ENCODE assay signal across 8 cellular contexts in genomic region chr10:932589-932988, GRCh38. TPM values are rescaled to one million over a fixed set of nuclear protein-coding genes. Genes with fewer than 3 reads are reported as not detected.
DNase-seq lines count a peak whose midpoint lies in the region; ATAC-seq and TF ChIP-seq lines count a peak whose summit lies in the region.

No MANE protein-coding gene starts in this region.

- H3K9me2 ChIP-seq in DOHH2 (replicated peaks; ENCODE audit: control insufficient read depth, low read length): no peaks in the 10 kb centered on the region

- H4K20me1 ChIP-seq in DOHH2 (ENCODE audit: control insufficient read depth, insufficient read depth, low read depth, low read length): peaks cover 30% of the 10 kb centered on the region

- no peak for ATAC-seq in sciatic nerve
- no peak for ATAC-seq in HG03439 (IDR thresholded peaks at IDR 0.05; ENCODE audit: unreplicated experiment)

- WGBS in esophagus, 2 donors: 78 to 81% methylated on average over 28 of the region's 28 CpGs

- peaks cover 29% of the 10 kb centered on the region for H3K36me3 ChIP-seq in DOHH2 (ENCODE audit: control insufficient read depth, low read length)
- no peaks in the 10 kb centered on the region for H3K36me3 ChIP-seq in esophagus (ENCODE audit: control insufficient read depth in 2 of 2, insufficient read depth in 2 of 2, low read length in 1 of 2)

- H3K4me1 ChIP-seq in DOHH2 (ENCODE audit: control insufficient read depth, low read length): peaks cover 64% of the 10 kb centered on the region
- no peaks in the 10 kb centered on the region for H3K4me1 ChIP-seq in esophagus (ENCODE audit: control insufficient read depth in 2 of 2, insufficient read depth in 2 of 2, low read length in 1 of 2)

- H3F3A ChIP-seq in DOHH2 (ENCODE audit: control insufficient read depth, insufficient read depth): no peaks in the 10 kb centered on the region

- H3K4me2 ChIP-seq in DOHH2 (ENCODE audit: low read length): peak overlapping the region; percentile 56

- H3K27me3 ChIP-seq in DOHH2 (ENCODE audit: control insufficient read depth, low read length): no peaks in the 10 kb centered on the region
- H3K27me3 ChIP-seq in esophagus (ENCODE audit: control insufficient read depth in 1 of 2, insufficient read depth in 2 of 2, low read length in 2 of 2): no peaks in the 10 kb centered on the region

- H3K79me2 ChIP-seq in DOHH2 (ENCODE audit: control insufficient read depth, low read length): peaks cover 36% of the 10 kb centered on the region

- no peak for TF ChIP-seq CTCF in DOHH2 (IDR thresholded peaks at IDR 0.05; ENCODE audit: low read depth, low read length, poor library complexity, severe bottlenecking)

- intact Hi-C loops in sciatic nerve (cut with DNase I): no loop called here

- H3K9me3 ChIP-seq in DOHH2 (ENCODE audit: control insufficient read depth, insufficient read depth, low read length) (no peaks in the 10 kb centered on the region), esophagus (ENCODE audit: control insufficient read depth in 2 of 2, insufficient read depth in 1 of 2, low read depth in 1 of 2, low read length in 1 of 2) (no peaks in the 10 kb centered on the region)

- peak; percentile 7 for DNase-seq in T follicular helper cell (ENCODE audit: low read depth)
- peak; percentile 63 for DNase-seq in sciatic nerve (ENCODE audit: low spot score)
- no peak for DNase-seq in A172 (ENCODE audit: low spot score)
- DNase-seq in SHP77 treated with DMSO at 0.1 percent for 48 hours (lab: John Stamatoyannopoulos, UW): no peak
- no peak for DNase-seq in HT-29 (ENCODE audit: low spot score)

- H3K4me3 ChIP-seq in DOHH2 (ENCODE audit: low read length): peak overlapping the region; percentile 71; the same call in 1 of the 2 replicates
- H3K4me3 ChIP-seq in esophagus (ENCODE audit: low read depth in 1 of 2, low read length in 2 of 2): no peak overlapping the region

- H3K27ac ChIP-seq in DOHH2 (ENCODE audit: low read depth, low read length) (no peak overlapping the region), esophagus (ENCODE audit: low read depth in 2 of 2, low read length in 1 of 2) (peak overlapping the region; percentile 27 to 97)

RNA-seq across cellular contexts. Expression of gene LARP4B, which starts 1.1 kb away (rescaled TPM):
- 10 to 100 TPM; 19.7 to 22.4 TPM for polyA plus RNA-seq in esophagus
- 85.4 TPM for total RNA-seq in sciatic nerve
- total RNA-seq in A172 (2014; rRNA removed; shearing (Covaris generic)): 42.5 and 55.7 TPM in 2 replicates
- total RNA-seq in HT-29 (2014; rRNA removed; shearing (Covaris generic)): 60.6 and 71.1 TPM in 2 replicates

RNA-seq across cellular contexts. Expression of gene GTPBP4, which starts 55.6 kb away (rescaled TPM):
- 10 to 100 TPM in 1 of 2 donors, 1 to 10 TPM in 1; 9.8 to 29.4 TPM for polyA plus RNA-seq in esophagus
- total RNA-seq in sciatic nerve: 31.4 TPM
- total RNA-seq in A172 (2014; rRNA removed; shearing (Covaris generic)): 102 and 156 TPM in 2 replicates
- total RNA-seq in HT-29 (2014; rRNA removed; shearing (Covaris generic)): 49.5 and 52.3 TPM in 2 replicates

Comparison
In these comparisons a context has a peak if more than half of its experiments do, and no peak if none do; other contexts are left out.
1. DNase-seq: peak in T follicular helper cell (single experiment) and sciatic nerve (single experiment); none in A172 (single experiment), SHP77 treated with DMSO at 0.1 percent for 48 hours (single experiment) and HT-29 (single experiment).